In genomic region chr1:28591708-28592313, GRCh38 we compare ENCODE assay signal across 8 cellular contexts. TPM values are rescaled to one million over a fixed set of nuclear protein-coding genes. Genes with fewer than 3 reads are reported as not detected.
A peak's percentile ranks its signal among the peaks of the same experiment; 100 is the strongest.
DNase-seq lines count a peak whose midpoint lies in the region; ATAC-seq and TF ChIP-seq lines count a peak whose summit lies in the region.

TSS of gene RAB42 (plus strand) at chr1:28592265. CDS start at chr1:28592512, 247 bp downstream.

- peak; percentile 42 for DNase-seq in A673 (ENCODE audit: low spot score)
- peak; percentile 28 to 62 (median 56) for DNase-seq in Peyer's patch
- DNase-seq in epithelial cell of proximal tubule (ENCODE audit: low read depth), result no peak
- DNase-seq in naive thymus-derived CD4-positive, alpha-beta T cell, result peak in 1 of 9 donors; percentile 14
- no peak for DNase-seq in NCI-H2107 (lab: John Stamatoyannopoulos, UW)
- no peak for DNase-seq in H4 (ENCODE audit: low spot score)

- H3K4me1 ChIP-seq in A673 (ENCODE audit: insufficient read depth, low read length, poor library complexity, severe bottlenecking) (peaks cover 10% of the 10 kb centered on the region), Peyer's patch (peaks cover 0 to 17% (median 0%) of the 10 kb centered on the region in 4 donors)
- H3K4me1 ChIP-seq in naive thymus-derived CD4-positive, alpha-beta T cell (ENCODE audit: control insufficient read depth in 2 of 2, insufficient read depth in 2 of 2, low read length in 2 of 2), result no peaks in the 10 kb centered on the region

- H3K27me3 Mint-ChIP-seq in naive thymus-derived CD4-positive, alpha-beta T cell, result peaks cover 0 to 8% (median 5%) of the 10 kb centered on the region in 5 donors

- ATAC-seq in GM18511 (IDR thresholded peaks at IDR 0.05; ENCODE audit: unreplicated experiment) (peak; percentile 60), HG03520 (IDR thresholded peaks at IDR 0.05; ENCODE audit: unreplicated experiment) (no peak)
- ATAC-seq in naive thymus-derived CD4-positive, alpha-beta T cell, result peak; percentile 70

- H3K36me3 ChIP-seq in A673 (ENCODE audit: insufficient read depth, low read length, poor library complexity, severe bottlenecking) (no peaks in the 10 kb centered on the region), Peyer's patch (no peaks in the 10 kb centered on the region)
- H3K36me3 ChIP-seq in naive thymus-derived CD4-positive, alpha-beta T cell (ENCODE audit: control insufficient read depth in 2 of 3, insufficient read depth in 3 of 3, low read length in 3 of 3), result no peaks in the 10 kb centered on the region

- no peaks in the 10 kb centered on the region for H3K27me3 ChIP-seq in A673 (replicated peaks; ENCODE audit: insufficient read depth, low read depth, low read length, poor library complexity)
- H3K27me3 ChIP-seq in Peyer's patch, result no peaks in the 10 kb centered on the region
- H3K27me3 ChIP-seq in naive thymus-derived CD4-positive, alpha-beta T cell (ENCODE audit: control insufficient read depth in 2 of 2, insufficient read depth in 2 of 2, low read length in 2 of 2), result no peaks in the 10 kb centered on the region

- no peak within 1 kb of the TSS for H3K27ac Mint-ChIP-seq in naive thymus-derived CD4-positive, alpha-beta T cell

- peak within 1 kb of the TSS; percentile 73 to 88 (median 81) for H3K4me3 Mint-ChIP-seq in naive thymus-derived CD4-positive, alpha-beta T cell

- no peak for TF ChIP-seq CTCF in A673 (conservative IDR thresholded peaks at IDR 0.05; ENCODE audit: low read depth, low read length)
- TF ChIP-seq CTCF in Peyer's patch (IDR thresholded peaks at IDR 0.05), result no peak
- TF ChIP-seq CTCF in epithelial cell of proximal tubule (conservative IDR thresholded peaks at IDR 0.05; ENCODE audit: low read depth, low read length), result no peak

- intact Hi-C loops in A673 (cut with micrococcal nuclease; ENCODE audit: unreplicated experiment), result no loop called here
- intact Hi-C loops in naive thymus-derived CD4-positive, alpha-beta T cell (cut with micrococcal nuclease), result no loop called here

- CTCF ChIA-PET in A673 (lab: Charles Lee), result interaction anchor here (0.5 kb wide), 1 partner anchor 232 kb away, joined by 5 read pairs; no protein-coding TSS in a partner anchor
- CTCF ChIA-PET in naive thymus-derived CD4-positive, alpha-beta T cell (lab: Charles Lee), result no interaction called here

- H3K9me3 ChIP-seq in A673 (ENCODE audit: low read depth, low read length, poor library complexity, severe bottlenecking) (no peaks in the 10 kb centered on the region), Peyer's patch (no peaks in the 10 kb centered on the region)
- no peaks in the 10 kb centered on the region for H3K9me3 ChIP-seq in naive thymus-derived CD4-positive, alpha-beta T cell (ENCODE audit: control insufficient read depth in 2 of 3, low read length in 3 of 3)

- no peak within 1 kb of the TSS for H3K27ac ChIP-seq in A673 (ENCODE audit: low read depth, low read length, poor library complexity, severe bottlenecking)
- H3K27ac ChIP-seq in Peyer's patch, result peak within 1 kb of the TSS in 2 of 4 donors; percentile 16 to 57
- H3K27ac ChIP-seq in naive thymus-derived CD4-positive, alpha-beta T cell (ENCODE audit: low read depth, low read length), result peak within 1 kb of the TSS; percentile 14

- peaks cover 0 to 4% (median 0%) of the 10 kb centered on the region in 5 donors for H3K36me3 Mint-ChIP-seq in naive thymus-derived CD4-positive, alpha-beta T cell

- H3K4me3 ChIP-seq in A673 (ENCODE audit: low read depth, low read length, poor library complexity, severe bottlenecking) (peak within 1 kb of the TSS; percentile 55), Peyer's patch (peak within 1 kb of the TSS; percentile 24 to 66 (median 64)), epithelial cell of proximal tubule (ENCODE audit: low read depth, low read length) (peak within 1 kb of the TSS; percentile 67)
- H3K4me3 ChIP-seq in naive thymus-derived CD4-positive, alpha-beta T cell (ENCODE audit: low read length), result no peak within 1 kb of the TSS

- no peaks in the 10 kb centered on the region for H3K9me3 Mint-ChIP-seq in naive thymus-derived CD4-positive, alpha-beta T cell

- BruUV-seq in A673 (replicated peaks; lab: Mats Ljungman, UMichigan), result no TSS peak

- POLR2A ChIA-PET in A673 (lab: Charles Lee; ENCODE audit: low non-redundant PET), result no interaction called here
- POLR2A ChIA-PET in naive thymus-derived CD4-positive, alpha-beta T cell (lab: Charles Lee), result interaction anchor here (1.4 to 3.3 kb wide), 2 partner anchors 10 to 81 kb away, joined by 4 to 16 read pairs; no protein-coding TSS in a partner anchor

- peaks cover 0 to 11% (median 4%) of the 10 kb centered on the region in 7 donors for H3K4me1 Mint-ChIP-seq in naive thymus-derived CD4-positive, alpha-beta T cell

- no peak for TF ChIP-seq POLR2A in Peyer's patch (IDR thresholded peaks at IDR 0.05)

RNA-seq across cellular contexts. Expression of gene RAB42, which starts in this region (rescaled TPM):
- total RNA-seq in A673 (2021) (2.4 and 3.5 TPM in 2 replicates), Peyer's patch (1 to 10 TPM; 1.8 to 6.6 (median 4.6) TPM), epithelial cell of proximal tubule (14.5 and 18.3 TPM in 2 replicates)
- total RNA-seq in naive thymus-derived CD4-positive, alpha-beta T cell, result 1 to 10 TPM in 2 of 5 experiments, not detected in 3; 1.1 to 1.2 TPM
- not detected for polyA plus RNA-seq in naive thymus-derived CD4-positive, alpha-beta T cell
- total RNA-seq in H4 (2014; rRNA removed; shearing (Covaris generic)), result not detected in 2 replicates

Comparison
In these comparisons a context has a peak if more than half of its experiments do, and no peak if none do; other contexts are left out.
1. DNase-seq: peak in A673 (single experiment) and Peyer's patch (3 of 3); none in epithelial cell of proximal tubule (single experiment), NCI-H2107 (single experiment) and H4 (single experiment).